1 cellular context compared by ENCODE assay signal in the genomic region with DNA sequence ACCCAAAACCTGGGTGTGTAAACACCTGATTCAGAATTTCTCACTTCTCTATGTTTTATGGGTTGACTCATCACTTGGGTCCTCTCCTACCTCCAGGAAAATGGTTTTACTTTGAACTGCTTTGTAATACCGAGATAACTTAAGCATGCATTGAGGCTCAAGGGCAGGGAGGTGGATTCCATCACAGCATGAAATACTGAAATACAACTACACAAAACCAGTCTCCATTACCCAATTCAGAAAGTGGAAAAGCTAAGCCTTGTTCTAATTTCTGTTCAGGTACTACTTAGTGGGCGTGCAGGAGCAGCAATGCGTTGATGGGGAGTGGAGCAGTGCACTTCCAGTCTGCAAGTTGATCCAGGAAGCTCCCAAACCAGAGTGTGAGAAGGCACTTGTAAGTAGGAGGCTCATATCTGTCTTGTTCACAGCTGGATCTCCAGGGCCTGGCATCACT.
TF ChIP-seq lines count a peak whose summit lies in the region.

No MANE protein-coding gene starts in this region.

TF ChIP-seq in GM12878, 131 proteins besides CTCF, POLR2A, EP300 and RAD21:
- TF ChIP-seq PML (IDR thresholded peaks at IDR 0.05; ENCODE audit: low read length) (peak; percentile 54; the same call in 1 of the 2 replicates), ZZZ3 (IDR thresholded peaks at IDR 0.05; ENCODE audit: control insufficient read depth, insufficient read length, low read depth) (no peak), BCL11A (IDR thresholded peaks at IDR 0.05; ENCODE audit: low read depth, low read length) (peak; percentile 78), FOXM1 (IDR thresholded peaks at IDR 0.05; ENCODE audit: low read depth, low read length) (peak; percentile 93; the same call in 1 of the 2 replicates), NFIC (IDR thresholded peaks at IDR 0.05; ENCODE audit: low read depth, low read length) (peak; percentile 96), SIX5 (IDR thresholded peaks at IDR 0.05; ENCODE audit: low read depth, low read length, severe bottlenecking) (no peak), NR2F1 (conservative IDR thresholded peaks at IDR 0.05) (peak; percentile 28; the same call in 1 of the 2 replicates), GABPA (IDR thresholded peaks at IDR 0.05; ENCODE audit: low read depth) (peak; percentile 48; the same call in 1 of the 2 replicates), CREM (IDR thresholded peaks at IDR 0.05; ENCODE audit: low read depth) (peak; percentile 82), SRF (IDR thresholded peaks at IDR 0.05; ENCODE audit: low read depth in 2 of 2, low read length in 2 of 2) (0 out of 4 replicates have a peak, but pooled peaks of 1 of the 2 experiments have one; percentile 11), DPF2 (IDR thresholded peaks at IDR 0.05) (peak; percentile 52; the same call in 1 of the 2 replicates), CREB1 (IDR thresholded peaks at IDR 0.05; ENCODE audit: low read depth) (0 out of 2 replicates have a peak, but pooled peaks have one; percentile 18), ZNF384 (IDR thresholded peaks at IDR 0.05; ENCODE audit: borderline replicate concordance, low read depth, low read length) (no peak), MTA3 (IDR thresholded peaks at IDR 0.05; ENCODE audit: borderline replicate concordance, low read length) (peak; percentile 64; the same call in 1 of the 2 replicates), ZBED1 (IDR thresholded peaks at IDR 0.05; ENCODE audit: borderline replicate concordance) (peak; percentile 79; the same call in 1 of the 2 replicates), CBFB (IDR thresholded peaks at IDR 0.05; ENCODE audit: low read depth) (peak; percentile 63; the same call in 1 of the 2 replicates), EGR1 (IDR thresholded peaks at IDR 0.05; ENCODE audit: borderline replicate concordance in 1 of 2, low read depth in 2 of 2, low read length in 2 of 2) (peak in 1 of 2 experiments; percentile 27; a peak in 1 of 3 replicates), STAT3 (IDR thresholded peaks at IDR 0.05; ENCODE audit: low read depth, low read length) (no peak), ZNF622 (IDR thresholded peaks at IDR 0.05) (no peak), IKZF1 (conservative IDR thresholded peaks at IDR 0.05) (peak; percentile 62), TBL1XR1 (IDR thresholded peaks at IDR 0.05; ENCODE audit: low read depth, low read length) (no peak), TCF7 (IDR thresholded peaks at IDR 0.05; ENCODE audit: borderline replicate concordance) (peak; percentile 84), MTA2 (IDR thresholded peaks at IDR 0.05; ENCODE audit: low read depth) (peak; percentile 56; the same call in 1 of the 2 replicates), JUNB (IDR thresholded peaks at IDR 0.05) (peak; percentile 97), MEF2A (IDR thresholded peaks at IDR 0.05; ENCODE audit: insufficient read depth, low read depth, low read length) (0 out of 2 replicates have a peak, but pooled peaks have one; percentile 31), IRF4 (IDR thresholded peaks at IDR 0.05; ENCODE audit: low read depth, low read length) (peak; percentile 55; the same call in 1 of the 2 replicates), SPI1 (IDR thresholded peaks at IDR 0.05; ENCODE audit: borderline replicate concordance, insufficient read depth, low read depth, low read length) (peak; percentile 73), TCF12 (IDR thresholded peaks at IDR 0.05; ENCODE audit: low read depth, low read length) (no peak), ATF7 (IDR thresholded peaks at IDR 0.05; ENCODE audit: low read depth) (no peak; the same call in 1 of the 2 replicates), PAX5 (IDR thresholded peaks at IDR 0.05; ENCODE audit: borderline replicate concordance, low read depth, low read length) (0 out of 2 replicates have a peak, but pooled peaks have one; percentile 65), RUNX3 (IDR thresholded peaks at IDR 0.05; ENCODE audit: low read length) (peak; percentile 88), ETV6 (conservative IDR thresholded peaks at IDR 0.05 in 1 of 2, IDR thresholded peaks at IDR 0.05 in 1 of 2; ENCODE audit: borderline replicate concordance in 1 of 2, low read depth in 1 of 2) (peak in 1 of 2 experiments; percentile 75; a peak in 2 of 4 replicates), CBX5 (IDR thresholded peaks at IDR 0.05; ENCODE audit: low read depth) (no peak), LARP7 (IDR thresholded peaks at IDR 0.05) (no peak), CEBPB (IDR thresholded peaks at IDR 0.05; ENCODE audit: borderline replicate concordance in 1 of 2, low read depth in 2 of 2, low read length in 2 of 2) (peak in 1 of 2 experiments; percentile 76; a peak in 1 of 4 replicates), EED (IDR thresholded peaks at IDR 0.05; ENCODE audit: low read depth) (peak; percentile 90), IKZF2 (IDR thresholded peaks at IDR 0.05) (peak; percentile 60 to 79; a peak in 3 of 4 replicates)
- TF ChIP-seq, protein P1, sequence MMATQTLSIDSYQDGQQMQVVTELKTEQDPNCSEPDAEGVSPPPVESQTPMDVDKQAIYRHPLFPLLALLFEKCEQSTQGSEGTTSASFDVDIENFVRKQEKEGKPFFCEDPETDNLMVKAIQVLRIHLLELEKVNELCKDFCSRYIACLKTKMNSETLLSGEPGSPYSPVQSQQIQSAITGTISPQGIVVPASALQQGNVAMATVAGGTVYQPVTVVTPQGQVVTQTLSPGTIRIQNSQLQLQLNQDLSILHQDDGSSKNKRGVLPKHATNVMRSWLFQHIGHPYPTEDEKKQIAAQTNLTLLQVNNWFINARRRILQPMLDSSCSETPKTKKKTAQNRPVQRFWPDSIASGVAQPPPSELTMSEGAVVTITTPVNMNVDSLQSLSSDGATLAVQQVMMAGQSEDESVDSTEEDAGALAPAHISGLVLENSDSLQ (IDR thresholded peaks at IDR 0.05) = no peak
- TF ChIP-seq, protein P2, sequence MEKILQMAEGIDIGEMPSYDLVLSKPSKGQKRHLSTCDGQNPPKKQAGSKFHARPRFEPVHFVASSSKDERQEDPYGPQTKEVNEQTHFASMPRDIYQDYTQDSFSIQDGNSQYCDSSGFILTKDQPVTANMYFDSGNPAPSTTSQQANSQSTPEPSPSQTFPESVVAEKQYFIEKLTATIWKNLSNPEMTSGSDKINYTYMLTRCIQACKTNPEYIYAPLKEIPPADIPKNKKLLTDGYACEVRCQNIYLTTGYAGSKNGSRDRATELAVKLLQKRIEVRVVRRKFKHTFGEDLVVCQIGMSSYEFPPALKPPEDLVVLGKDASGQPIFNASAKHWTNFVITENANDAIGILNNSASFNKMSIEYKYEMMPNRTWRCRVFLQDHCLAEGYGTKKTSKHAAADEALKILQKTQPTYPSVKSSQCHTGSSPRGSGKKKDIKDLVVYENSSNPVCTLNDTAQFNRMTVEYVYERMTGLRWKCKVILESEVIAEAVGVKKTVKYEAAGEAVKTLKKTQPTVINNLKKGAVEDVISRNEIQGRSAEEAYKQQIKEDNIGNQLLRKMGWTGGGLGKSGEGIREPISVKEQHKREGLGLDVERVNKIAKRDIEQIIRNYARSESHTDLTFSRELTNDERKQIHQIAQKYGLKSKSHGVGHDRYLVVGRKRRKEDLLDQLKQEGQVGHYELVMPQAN (conservative IDR thresholded peaks at IDR 0.05) = no peak
- TF ChIP-seq, protein P3, sequence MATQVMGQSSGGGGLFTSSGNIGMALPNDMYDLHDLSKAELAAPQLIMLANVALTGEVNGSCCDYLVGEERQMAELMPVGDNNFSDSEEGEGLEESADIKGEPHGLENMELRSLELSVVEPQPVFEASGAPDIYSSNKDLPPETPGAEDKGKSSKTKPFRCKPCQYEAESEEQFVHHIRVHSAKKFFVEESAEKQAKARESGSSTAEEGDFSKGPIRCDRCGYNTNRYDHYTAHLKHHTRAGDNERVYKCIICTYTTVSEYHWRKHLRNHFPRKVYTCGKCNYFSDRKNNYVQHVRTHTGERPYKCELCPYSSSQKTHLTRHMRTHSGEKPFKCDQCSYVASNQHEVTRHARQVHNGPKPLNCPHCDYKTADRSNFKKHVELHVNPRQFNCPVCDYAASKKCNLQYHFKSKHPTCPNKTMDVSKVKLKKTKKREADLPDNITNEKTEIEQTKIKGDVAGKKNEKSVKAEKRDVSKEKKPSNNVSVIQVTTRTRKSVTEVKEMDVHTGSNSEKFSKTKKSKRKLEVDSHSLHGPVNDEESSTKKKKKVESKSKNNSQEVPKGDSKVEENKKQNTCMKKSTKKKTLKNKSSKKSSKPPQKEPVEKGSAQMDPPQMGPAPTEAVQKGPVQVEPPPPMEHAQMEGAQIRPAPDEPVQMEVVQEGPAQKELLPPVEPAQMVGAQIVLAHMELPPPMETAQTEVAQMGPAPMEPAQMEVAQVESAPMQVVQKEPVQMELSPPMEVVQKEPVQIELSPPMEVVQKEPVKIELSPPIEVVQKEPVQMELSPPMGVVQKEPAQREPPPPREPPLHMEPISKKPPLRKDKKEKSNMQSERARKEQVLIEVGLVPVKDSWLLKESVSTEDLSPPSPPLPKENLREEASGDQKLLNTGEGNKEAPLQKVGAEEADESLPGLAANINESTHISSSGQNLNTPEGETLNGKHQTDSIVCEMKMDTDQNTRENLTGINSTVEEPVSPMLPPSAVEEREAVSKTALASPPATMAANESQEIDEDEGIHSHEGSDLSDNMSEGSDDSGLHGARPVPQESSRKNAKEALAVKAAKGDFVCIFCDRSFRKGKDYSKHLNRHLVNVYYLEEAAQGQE (IDR thresholded peaks at IDR 0.05; ENCODE audit: low read depth, low read length) = no peak
- TF ChIP-seq, protein P4, sequence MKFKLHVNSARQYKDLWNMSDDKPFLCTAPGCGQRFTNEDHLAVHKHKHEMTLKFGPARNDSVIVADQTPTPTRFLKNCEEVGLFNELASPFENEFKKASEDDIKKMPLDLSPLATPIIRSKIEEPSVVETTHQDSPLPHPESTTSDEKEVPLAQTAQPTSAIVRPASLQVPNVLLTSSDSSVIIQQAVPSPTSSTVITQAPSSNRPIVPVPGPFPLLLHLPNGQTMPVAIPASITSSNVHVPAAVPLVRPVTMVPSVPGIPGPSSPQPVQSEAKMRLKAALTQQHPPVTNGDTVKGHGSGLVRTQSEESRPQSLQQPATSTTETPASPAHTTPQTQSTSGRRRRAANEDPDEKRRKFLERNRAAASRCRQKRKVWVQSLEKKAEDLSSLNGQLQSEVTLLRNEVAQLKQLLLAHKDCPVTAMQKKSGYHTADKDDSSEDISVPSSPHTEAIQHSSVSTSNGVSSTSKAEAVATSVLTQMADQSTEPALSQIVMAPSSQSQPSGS (IDR thresholded peaks at IDR 0.05; ENCODE audit: low read length) = peak; percentile 85
- TF ChIP-seq, protein P5, sequence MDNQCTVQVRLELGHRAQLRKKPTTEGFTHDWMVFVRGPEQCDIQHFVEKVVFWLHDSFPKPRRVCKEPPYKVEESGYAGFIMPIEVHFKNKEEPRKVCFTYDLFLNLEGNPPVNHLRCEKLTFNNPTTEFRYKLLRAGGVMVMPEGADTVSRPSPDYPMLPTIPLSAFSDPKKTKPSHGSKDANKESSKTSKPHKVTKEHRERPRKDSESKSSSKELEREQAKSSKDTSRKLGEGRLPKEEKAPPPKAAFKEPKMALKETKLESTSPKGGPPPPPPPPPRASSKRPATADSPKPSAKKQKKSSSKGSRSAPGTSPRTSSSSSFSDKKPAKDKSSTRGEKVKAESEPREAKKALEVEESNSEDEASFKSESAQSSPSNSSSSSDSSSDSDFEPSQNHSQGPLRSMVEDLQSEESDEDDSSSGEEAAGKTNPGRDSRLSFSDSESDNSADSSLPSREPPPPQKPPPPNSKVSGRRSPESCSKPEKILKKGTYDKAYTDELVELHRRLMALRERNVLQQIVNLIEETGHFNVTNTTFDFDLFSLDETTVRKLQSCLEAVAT (IDR thresholded peaks at IDR 0.05) = no peak
- TF ChIP-seq, protein P6, sequence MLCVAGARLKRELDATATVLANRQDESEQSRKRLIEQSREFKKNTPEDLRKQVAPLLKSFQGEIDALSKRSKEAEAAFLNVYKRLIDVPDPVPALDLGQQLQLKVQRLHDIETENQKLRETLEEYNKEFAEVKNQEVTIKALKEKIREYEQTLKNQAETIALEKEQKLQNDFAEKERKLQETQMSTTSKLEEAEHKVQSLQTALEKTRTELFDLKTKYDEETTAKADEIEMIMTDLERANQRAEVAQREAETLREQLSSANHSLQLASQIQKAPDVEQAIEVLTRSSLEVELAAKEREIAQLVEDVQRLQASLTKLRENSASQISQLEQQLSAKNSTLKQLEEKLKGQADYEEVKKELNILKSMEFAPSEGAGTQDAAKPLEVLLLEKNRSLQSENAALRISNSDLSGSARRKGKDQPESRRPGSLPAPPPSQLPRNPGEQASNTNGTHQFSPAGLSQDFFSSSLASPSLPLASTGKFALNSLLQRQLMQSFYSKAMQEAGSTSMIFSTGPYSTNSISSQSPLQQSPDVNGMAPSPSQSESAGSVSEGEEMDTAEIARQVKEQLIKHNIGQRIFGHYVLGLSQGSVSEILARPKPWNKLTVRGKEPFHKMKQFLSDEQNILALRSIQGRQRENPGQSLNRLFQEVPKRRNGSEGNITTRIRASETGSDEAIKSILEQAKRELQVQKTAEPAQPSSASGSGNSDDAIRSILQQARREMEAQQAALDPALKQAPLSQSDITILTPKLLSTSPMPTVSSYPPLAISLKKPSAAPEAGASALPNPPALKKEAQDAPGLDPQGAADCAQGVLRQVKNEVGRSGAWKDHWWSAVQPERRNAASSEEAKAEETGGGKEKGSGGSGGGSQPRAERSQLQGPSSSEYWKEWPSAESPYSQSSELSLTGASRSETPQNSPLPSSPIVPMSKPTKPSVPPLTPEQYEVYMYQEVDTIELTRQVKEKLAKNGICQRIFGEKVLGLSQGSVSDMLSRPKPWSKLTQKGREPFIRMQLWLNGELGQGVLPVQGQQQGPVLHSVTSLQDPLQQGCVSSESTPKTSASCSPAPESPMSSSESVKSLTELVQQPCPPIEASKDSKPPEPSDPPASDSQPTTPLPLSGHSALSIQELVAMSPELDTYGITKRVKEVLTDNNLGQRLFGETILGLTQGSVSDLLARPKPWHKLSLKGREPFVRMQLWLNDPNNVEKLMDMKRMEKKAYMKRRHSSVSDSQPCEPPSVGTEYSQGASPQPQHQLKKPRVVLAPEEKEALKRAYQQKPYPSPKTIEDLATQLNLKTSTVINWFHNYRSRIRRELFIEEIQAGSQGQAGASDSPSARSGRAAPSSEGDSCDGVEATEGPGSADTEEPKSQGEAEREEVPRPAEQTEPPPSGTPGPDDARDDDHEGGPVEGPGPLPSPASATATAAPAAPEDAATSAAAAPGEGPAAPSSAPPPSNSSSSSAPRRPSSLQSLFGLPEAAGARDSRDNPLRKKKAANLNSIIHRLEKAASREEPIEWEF (IDR thresholded peaks at IDR 0.05; ENCODE audit: insufficient replicate concordance, low read depth, low read length) = no peak
- TF ChIP-seq, protein P7, sequence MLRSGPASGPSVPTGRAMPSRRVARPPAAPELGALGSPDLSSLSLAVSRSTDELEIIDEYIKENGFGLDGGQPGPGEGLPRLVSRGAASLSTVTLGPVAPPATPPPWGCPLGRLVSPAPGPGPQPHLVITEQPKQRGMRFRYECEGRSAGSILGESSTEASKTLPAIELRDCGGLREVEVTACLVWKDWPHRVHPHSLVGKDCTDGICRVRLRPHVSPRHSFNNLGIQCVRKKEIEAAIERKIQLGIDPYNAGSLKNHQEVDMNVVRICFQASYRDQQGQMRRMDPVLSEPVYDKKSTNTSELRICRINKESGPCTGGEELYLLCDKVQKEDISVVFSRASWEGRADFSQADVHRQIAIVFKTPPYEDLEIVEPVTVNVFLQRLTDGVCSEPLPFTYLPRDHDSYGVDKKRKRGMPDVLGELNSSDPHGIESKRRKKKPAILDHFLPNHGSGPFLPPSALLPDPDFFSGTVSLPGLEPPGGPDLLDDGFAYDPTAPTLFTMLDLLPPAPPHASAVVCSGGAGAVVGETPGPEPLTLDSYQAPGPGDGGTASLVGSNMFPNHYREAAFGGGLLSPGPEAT (IDR thresholded peaks at IDR 0.05; ENCODE audit: low read depth) = peak; percentile 55; the same call in 1 of the 2 replicates
- TF ChIP-seq, protein P8, sequence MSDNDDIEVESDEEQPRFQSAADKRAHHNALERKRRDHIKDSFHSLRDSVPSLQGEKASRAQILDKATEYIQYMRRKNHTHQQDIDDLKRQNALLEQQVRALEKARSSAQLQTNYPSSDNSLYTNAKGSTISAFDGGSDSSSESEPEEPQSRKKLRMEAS (IDR thresholded peaks at IDR 0.05; ENCODE audit: low read depth, low read length) = no peak
TF ChIP-seq in GM12878: peak in this region for 29.
